In the genomic region with DNA sequence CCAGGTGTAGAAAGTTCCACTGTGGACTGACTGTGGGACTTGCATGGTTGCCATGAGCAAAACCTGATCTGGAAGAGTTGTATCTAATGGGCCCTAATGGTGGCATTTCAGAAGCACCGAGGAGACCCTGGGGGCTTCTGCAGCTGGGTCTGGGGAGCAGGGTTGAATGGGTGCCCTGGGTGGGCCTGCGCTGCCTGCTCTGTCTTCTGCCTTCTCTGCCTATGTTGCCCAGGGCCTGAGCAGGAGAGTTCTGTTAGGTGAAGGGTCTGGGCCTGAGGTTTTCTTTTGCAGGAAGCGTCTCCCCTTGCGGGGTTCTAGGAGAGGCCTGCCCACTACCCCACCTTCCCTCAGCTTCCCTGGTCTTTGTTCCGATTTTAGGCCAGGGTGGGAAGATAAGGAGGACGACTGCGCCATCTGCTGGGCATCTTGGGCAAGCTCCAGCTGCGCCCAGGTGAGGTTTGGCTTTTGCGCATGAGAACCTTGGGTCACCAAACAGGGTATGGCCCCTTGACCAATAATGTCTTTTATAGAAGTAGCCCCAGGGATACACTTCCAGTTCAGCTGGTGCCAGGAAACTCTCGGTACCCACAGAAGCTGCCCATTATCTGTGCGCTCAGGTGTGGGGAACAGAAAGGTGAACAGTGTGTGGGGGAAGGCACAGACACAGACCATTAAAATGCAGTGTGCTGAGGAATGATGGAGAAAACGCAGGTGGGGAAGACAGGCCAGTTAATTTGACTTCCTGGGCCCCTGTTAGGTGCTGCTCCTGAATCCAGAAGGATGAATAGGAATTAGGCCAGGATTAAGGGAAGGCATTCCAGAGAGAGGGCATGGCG, we compare ENCODE assay signal across 8 cellular contexts. TPM values are rescaled to one million over a fixed set of nuclear protein-coding genes. Genes with fewer than 3 reads are reported as not detected.
A peak's percentile ranks its signal among the peaks of the same experiment; 100 is the strongest.
DNase-seq lines count a peak whose midpoint lies in the region; ATAC-seq and TF ChIP-seq lines count a peak whose summit lies in the region.

No MANE protein-coding gene starts in this region.

- TF ChIP-seq CTCF in AG10803 (conservative IDR thresholded peaks at IDR 0.05; ENCODE audit: low read length) = peak; percentile 83
- peak; percentile 79 to 86 for TF ChIP-seq CTCF in fibroblast of lung (conservative IDR thresholded peaks at IDR 0.05 in 1 of 2, IDR thresholded peaks at IDR 0.05 in 1 of 2; ENCODE audit: low read depth in 1 of 2, low read length in 2 of 2)
- TF ChIP-seq CTCF in neural progenitor cell (IDR thresholded peaks at IDR 0.05) = peak; percentile 97
- TF ChIP-seq CTCF in upper lobe of right lung (IDR thresholded peaks at IDR 0.05) = peak; percentile 88

- H3K9me3 ChIP-seq in fibroblast of lung (ENCODE audit: control insufficient read depth, insufficient read depth, low read depth, low read length) (no peaks in the 10 kb centered on the region), neural progenitor cell (ENCODE audit: low read depth) (no peaks in the 10 kb centered on the region), upper lobe of right lung (no peaks in the 10 kb centered on the region)

- H3K27me3 ChIP-seq in fibroblast of lung (ENCODE audit: control insufficient read depth, insufficient read depth, low read length) (no peaks in the 10 kb centered on the region), neural progenitor cell (no peaks in the 10 kb centered on the region), upper lobe of right lung (no peaks in the 10 kb centered on the region)

- H3K4me1 ChIP-seq in fibroblast of lung (ENCODE audit: control insufficient read depth, extremely low read depth, insufficient read depth, low read length) = no peaks in the 10 kb centered on the region
- peaks cover 5% of the 10 kb centered on the region for H3K4me1 ChIP-seq in neural progenitor cell
- no peaks in the 10 kb centered on the region for H3K4me1 ChIP-seq in upper lobe of right lung

- no peak overlapping the region for H2AFZ ChIP-seq in fibroblast of lung (ENCODE audit: low read length)
- peak overlapping the region; percentile 70 for H2AFZ ChIP-seq in neural progenitor cell (replicated peaks)

- peaks cover 3% of the 10 kb centered on the region for H3K27me3 Mint-ChIP-seq in neural progenitor cell (ENCODE audit: insufficient read depth, low read depth)

- intact Hi-C loops in upper lobe of right lung (cut with DNase I) = loop anchor here (5.0 kb wide), 1 partner anchor 649 kb away; a partner anchor contains a TSS

- H3K36me3 ChIP-seq in fibroblast of lung (ENCODE audit: control insufficient read depth, insufficient read depth, low read length) = no peaks in the 10 kb centered on the region
- no peaks in the 10 kb centered on the region for H3K36me3 ChIP-seq in neural progenitor cell
- H3K36me3 ChIP-seq in upper lobe of right lung = peaks cover 7% of the 10 kb centered on the region

- peaks cover 15% of the 10 kb centered on the region for H3K36me3 Mint-ChIP-seq in neural progenitor cell

- no peak overlapping the region for H3K4me2 ChIP-seq in fibroblast of lung (ENCODE audit: extremely low read depth, insufficient read depth, low read length)
- no peak overlapping the region for H3K4me2 ChIP-seq in neural progenitor cell

- DNase-seq in AG10803 (ENCODE audit: low read depth) (peak; percentile 25), NOMO-1 treated with DMSO at 0.1 percent for 48 hours (lab: John Stamatoyannopoulos, UW; ENCODE audit: unreplicated experiment) (peak; percentile 31), activated T-cell treated with anti-CD3 and anti-CD28 coated beads for 24 hours (ENCODE audit: low read depth) (peak; percentile 39), fibroblast of lung (ENCODE audit: low read depth in 2 of 2) (peak; percentile 17 to 46), neural progenitor cell (ENCODE audit: low spot score) (peak; percentile 84), upper lobe of right lung (peak; percentile 75)

- no peak overlapping the region for H3K4me3 Mint-ChIP-seq in neural progenitor cell

- peaks cover 24% of the 10 kb centered on the region for H3K4me1 Mint-ChIP-seq in neural progenitor cell

- H3K27ac ChIP-seq in fibroblast of lung (ENCODE audit: insufficient read depth, low read length) (no peak overlapping the region), neural progenitor cell (no peak overlapping the region), upper lobe of right lung (no peak overlapping the region)

- H3K9ac ChIP-seq in fibroblast of lung (ENCODE audit: insufficient read depth, low read length) (no peak overlapping the region), neural progenitor cell (no peak overlapping the region)

- H3K4me3 ChIP-seq in AG10803 (ENCODE audit: low read length) (no peak overlapping the region), fibroblast of lung (replicated peaks in 1 of 4; ENCODE audit: control extremely low read depth in 1 of 4, insufficient read depth in 1 of 4, low read depth in 3 of 4, low read length in 4 of 4) (no peak overlapping the region), neural progenitor cell (no peak overlapping the region), upper lobe of right lung (no peak overlapping the region)

- no peaks in the 10 kb centered on the region for H4K20me1 ChIP-seq in fibroblast of lung (ENCODE audit: control insufficient read depth, extremely low read depth, insufficient read depth, low read length)
- no peaks in the 10 kb centered on the region for H4K20me1 ChIP-seq in neural progenitor cell (ENCODE audit: low read depth)

- H3K9me3 Mint-ChIP-seq in neural progenitor cell = peaks cover 4% of the 10 kb centered on the region

- ATAC-seq in GM18873 (IDR thresholded peaks at IDR 0.05; ENCODE audit: low FRiP score, unreplicated experiment) (peak; percentile 48), HG03378 (IDR thresholded peaks at IDR 0.05; ENCODE audit: unreplicated experiment) (peak; percentile 55), upper lobe of right lung (peak; percentile 81)

- H3K27ac Mint-ChIP-seq in neural progenitor cell = peak overlapping the region; percentile 89

- no peaks in the 10 kb centered on the region for H3F3A ChIP-seq in neural progenitor cell (ENCODE audit: low read depth)

- H3K79me2 ChIP-seq in fibroblast of lung (ENCODE audit: control insufficient read depth, insufficient read depth, low read length) (no peaks in the 10 kb centered on the region), neural progenitor cell (ENCODE audit: low read depth) (no peaks in the 10 kb centered on the region)

RNA-seq across cellular contexts. Expression of a gene that starts 23.2 kb away (rescaled TPM):
- total RNA-seq in fibroblast of lung (15.4 and 21.8 TPM in 2 replicates), neural progenitor cell (ENCODE audit: low replicate concordance) (27.0 and 28.4 TPM in 2 replicates), upper lobe of right lung (74.5 TPM)
- 56.1 and 77.9 TPM in 2 replicates for polyA plus RNA-seq in fibroblast of lung
- polyA plus RNA-seq in fibroblast of lung (2012) = 82.1 and 83.1 TPM in 2 replicates
- polyA minus RNA-seq in fibroblast of lung (ENCODE audit: low replicate concordance) = 60.8 and 70.3 TPM in 2 replicates

RNA-seq across cellular contexts. Expression of a gene that starts 30.1 kb away (rescaled TPM):
- total RNA-seq in fibroblast of lung = 2.8 and 6.2 TPM in 2 replicates
- polyA plus RNA-seq in fibroblast of lung = 0.54 and 6.3 TPM in 2 replicates
- polyA plus RNA-seq in fibroblast of lung (2012) = 0.46 and 5.7 TPM in 2 replicates
- 1.0 and 2.6 TPM in 2 replicates for polyA minus RNA-seq in fibroblast of lung (ENCODE audit: low replicate concordance)
- 14.7 and 23.4 TPM in 2 replicates for total RNA-seq in neural progenitor cell (ENCODE audit: low replicate concordance)
- total RNA-seq in upper lobe of right lung = 24.5 TPM

Comparison
In these comparisons a context has a peak if more than half of its experiments do, and no peak if none do; other contexts are left out.
1. DNase-seq: peak in every context shown above with its lines; median percentile 84 in neural progenitor cell; 75 in upper lobe of right lung; 39 in activated T-cell treated with anti-CD3 and anti-CD28 coated beads for 24 hours; 32 in fibroblast of lung; 31 in NOMO-1 treated with DMSO at 0.1 percent for 48 hours; 25 in AG10803.